In the genomic region with DNA sequence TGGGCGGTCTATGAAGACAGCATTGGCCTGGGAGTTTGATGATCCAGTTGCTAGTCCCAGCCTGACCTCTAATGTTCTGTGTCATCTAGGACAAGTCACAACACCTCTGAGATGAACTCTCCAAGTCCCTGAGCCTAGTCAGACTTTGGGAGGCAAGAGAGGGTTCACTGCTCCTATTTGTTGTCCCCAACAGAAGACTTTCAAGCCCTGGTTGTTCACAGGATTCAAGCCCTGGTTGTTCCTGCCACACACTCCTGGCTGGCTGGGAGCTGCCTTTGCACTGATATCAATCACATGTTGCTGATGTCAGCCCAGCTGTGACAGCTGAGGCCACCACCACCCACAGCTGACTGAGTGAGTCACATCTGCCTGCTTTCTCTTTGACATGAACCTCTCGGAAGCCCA, we compare ENCODE assay signal across 8 cellular contexts.
DNase-seq lines count a peak whose midpoint lies in the region; ATAC-seq and TF ChIP-seq lines count a peak whose summit lies in the region.

No MANE protein-coding gene starts in this region.

- H3K27me3 Mint-ChIP-seq in T-helper 17 cell = peaks cover 19% of the 10 kb centered on the region

- peaks cover 0 to 2% of the 10 kb centered on the region in 2 donors for H3K4me1 ChIP-seq in lung (ENCODE audit: control insufficient read depth in 2 of 2, insufficient read depth in 2 of 2, low read length in 2 of 2)

- H3K4me3 Mint-ChIP-seq in T-helper 17 cell = no peak overlapping the region

- no peak overlapping the region for H3K27ac Mint-ChIP-seq in T-helper 17 cell

- H3K36me3 Mint-ChIP-seq in T-helper 17 cell (ENCODE audit: low read depth) = peaks cover 3% of the 10 kb centered on the region

- H3K27ac ChIP-seq in angular gyrus (ENCODE audit: low read depth, low read length) (peak overlapping the region; percentile 37), lung (ENCODE audit: low read depth in 1 of 2, low read length in 1 of 2) (peak overlapping the region in 1 of 2 donors; percentile 53)

- peak; percentile 99 for ATAC-seq in GM19035 (IDR thresholded peaks at IDR 0.05; ENCODE audit: unreplicated experiment)
- ATAC-seq in HG02981 (IDR thresholded peaks at IDR 0.05; ENCODE audit: unreplicated experiment) = peak; percentile 98
- ATAC-seq in T-helper 17 cell = peak; percentile 72
- peak; percentile 71 for ATAC-seq in lung (ENCODE audit: insufficient read depth, low FRiP score)

- peaks cover 13% of the 10 kb centered on the region for H3K4me1 Mint-ChIP-seq in T-helper 17 cell

- no peaks in the 10 kb centered on the region for H3K27me3 ChIP-seq in lung (ENCODE audit: control insufficient read depth, insufficient read depth)

- no peaks in the 10 kb centered on the region for H3K9me3 ChIP-seq in T-helper 17 cell (ENCODE audit: control insufficient read depth, low read length, poor library complexity, severe bottlenecking)
- no peaks in the 10 kb centered on the region for H3K9me3 ChIP-seq in lung (ENCODE audit: control insufficient read depth in 2 of 2, insufficient read depth in 1 of 2, low read length in 1 of 2)

- no peak for TF ChIP-seq CTCF in lung (IDR thresholded peaks at IDR 0.05; ENCODE audit: control extremely low read depth, extremely low read depth)

- no peak overlapping the region for H3K4me3 ChIP-seq in lung

- H3K36me3 ChIP-seq in lung (ENCODE audit: control insufficient read depth in 2 of 2, insufficient read depth in 2 of 2, low read length in 2 of 2) = no peaks in the 10 kb centered on the region

- DNase-seq in T-helper 17 cell (no peak), lung (ENCODE audit: low spot score) (peak; percentile 55), NOMO-1 treated with DMSO at 0.1 percent for 48 hours (lab: John Stamatoyannopoulos, UW; ENCODE audit: unreplicated experiment) (no peak), NCI-H1048 (lab: John Stamatoyannopoulos, UW) (no peak)
- peak; percentile 36 to 37 for DNase-seq in stimulated activated CD8-positive, alpha-beta memory T cell treated with anti-CD3 and anti-CD28 coated beads, Interleukin-15, amount 100 ng/mL, for 4 hours (ENCODE audit: low read depth in 2 of 2)

- WGBS in lung, 2 donors = 77 to 86% methylated on average over 2 of the region's 2 CpGs

Comparison
In these comparisons a context has a peak if more than half of its experiments do, and no peak if none do; other contexts are left out.
1. DNase-seq: peak in lung (single experiment) and stimulated activated CD8-positive, alpha-beta memory T cell treated with anti-CD3 and anti-CD28 coated beads, Interleukin-15, amount 100 ng/mL, for 4 hours (2 of 2); none in T-helper 17 cell (0 of 3), NOMO-1 treated with DMSO at 0.1 percent for 48 hours (single experiment) and NCI-H1048 (single experiment).
2. Peak in every context shown above with its lines, with median percentiles within 50 percentile points of each other: ATAC-seq.